Comparison of ENCODE assay signal across 1 cellular context in the genomic region with DNA sequence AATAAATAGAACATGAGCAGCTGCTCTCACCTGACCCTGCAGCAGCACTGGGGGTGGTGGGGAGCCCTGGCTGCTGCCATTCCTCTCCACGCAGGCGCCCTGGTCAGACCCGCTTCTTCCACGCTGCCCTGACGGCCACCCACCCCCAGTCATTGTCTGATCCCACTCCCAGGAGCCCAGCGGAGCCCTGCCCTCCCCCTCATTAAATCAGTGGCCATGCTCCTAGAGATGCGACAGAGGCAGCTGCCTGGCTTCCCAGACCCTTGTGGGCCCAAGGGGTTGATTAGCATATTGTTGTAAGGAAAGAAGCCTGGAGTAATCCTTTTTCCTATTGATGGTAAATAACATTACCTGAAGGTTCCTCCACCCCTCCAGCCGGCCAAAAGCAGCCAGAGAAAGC.
TF ChIP-seq lines count a peak whose summit lies in the region.

No MANE protein-coding gene starts in this region.

TF ChIP-seq in GM23338, 12 proteins besides CTCF, POLR2A, EP300 and RAD21 (continued from another document):
- TF ChIP-seq, protein P1, sequence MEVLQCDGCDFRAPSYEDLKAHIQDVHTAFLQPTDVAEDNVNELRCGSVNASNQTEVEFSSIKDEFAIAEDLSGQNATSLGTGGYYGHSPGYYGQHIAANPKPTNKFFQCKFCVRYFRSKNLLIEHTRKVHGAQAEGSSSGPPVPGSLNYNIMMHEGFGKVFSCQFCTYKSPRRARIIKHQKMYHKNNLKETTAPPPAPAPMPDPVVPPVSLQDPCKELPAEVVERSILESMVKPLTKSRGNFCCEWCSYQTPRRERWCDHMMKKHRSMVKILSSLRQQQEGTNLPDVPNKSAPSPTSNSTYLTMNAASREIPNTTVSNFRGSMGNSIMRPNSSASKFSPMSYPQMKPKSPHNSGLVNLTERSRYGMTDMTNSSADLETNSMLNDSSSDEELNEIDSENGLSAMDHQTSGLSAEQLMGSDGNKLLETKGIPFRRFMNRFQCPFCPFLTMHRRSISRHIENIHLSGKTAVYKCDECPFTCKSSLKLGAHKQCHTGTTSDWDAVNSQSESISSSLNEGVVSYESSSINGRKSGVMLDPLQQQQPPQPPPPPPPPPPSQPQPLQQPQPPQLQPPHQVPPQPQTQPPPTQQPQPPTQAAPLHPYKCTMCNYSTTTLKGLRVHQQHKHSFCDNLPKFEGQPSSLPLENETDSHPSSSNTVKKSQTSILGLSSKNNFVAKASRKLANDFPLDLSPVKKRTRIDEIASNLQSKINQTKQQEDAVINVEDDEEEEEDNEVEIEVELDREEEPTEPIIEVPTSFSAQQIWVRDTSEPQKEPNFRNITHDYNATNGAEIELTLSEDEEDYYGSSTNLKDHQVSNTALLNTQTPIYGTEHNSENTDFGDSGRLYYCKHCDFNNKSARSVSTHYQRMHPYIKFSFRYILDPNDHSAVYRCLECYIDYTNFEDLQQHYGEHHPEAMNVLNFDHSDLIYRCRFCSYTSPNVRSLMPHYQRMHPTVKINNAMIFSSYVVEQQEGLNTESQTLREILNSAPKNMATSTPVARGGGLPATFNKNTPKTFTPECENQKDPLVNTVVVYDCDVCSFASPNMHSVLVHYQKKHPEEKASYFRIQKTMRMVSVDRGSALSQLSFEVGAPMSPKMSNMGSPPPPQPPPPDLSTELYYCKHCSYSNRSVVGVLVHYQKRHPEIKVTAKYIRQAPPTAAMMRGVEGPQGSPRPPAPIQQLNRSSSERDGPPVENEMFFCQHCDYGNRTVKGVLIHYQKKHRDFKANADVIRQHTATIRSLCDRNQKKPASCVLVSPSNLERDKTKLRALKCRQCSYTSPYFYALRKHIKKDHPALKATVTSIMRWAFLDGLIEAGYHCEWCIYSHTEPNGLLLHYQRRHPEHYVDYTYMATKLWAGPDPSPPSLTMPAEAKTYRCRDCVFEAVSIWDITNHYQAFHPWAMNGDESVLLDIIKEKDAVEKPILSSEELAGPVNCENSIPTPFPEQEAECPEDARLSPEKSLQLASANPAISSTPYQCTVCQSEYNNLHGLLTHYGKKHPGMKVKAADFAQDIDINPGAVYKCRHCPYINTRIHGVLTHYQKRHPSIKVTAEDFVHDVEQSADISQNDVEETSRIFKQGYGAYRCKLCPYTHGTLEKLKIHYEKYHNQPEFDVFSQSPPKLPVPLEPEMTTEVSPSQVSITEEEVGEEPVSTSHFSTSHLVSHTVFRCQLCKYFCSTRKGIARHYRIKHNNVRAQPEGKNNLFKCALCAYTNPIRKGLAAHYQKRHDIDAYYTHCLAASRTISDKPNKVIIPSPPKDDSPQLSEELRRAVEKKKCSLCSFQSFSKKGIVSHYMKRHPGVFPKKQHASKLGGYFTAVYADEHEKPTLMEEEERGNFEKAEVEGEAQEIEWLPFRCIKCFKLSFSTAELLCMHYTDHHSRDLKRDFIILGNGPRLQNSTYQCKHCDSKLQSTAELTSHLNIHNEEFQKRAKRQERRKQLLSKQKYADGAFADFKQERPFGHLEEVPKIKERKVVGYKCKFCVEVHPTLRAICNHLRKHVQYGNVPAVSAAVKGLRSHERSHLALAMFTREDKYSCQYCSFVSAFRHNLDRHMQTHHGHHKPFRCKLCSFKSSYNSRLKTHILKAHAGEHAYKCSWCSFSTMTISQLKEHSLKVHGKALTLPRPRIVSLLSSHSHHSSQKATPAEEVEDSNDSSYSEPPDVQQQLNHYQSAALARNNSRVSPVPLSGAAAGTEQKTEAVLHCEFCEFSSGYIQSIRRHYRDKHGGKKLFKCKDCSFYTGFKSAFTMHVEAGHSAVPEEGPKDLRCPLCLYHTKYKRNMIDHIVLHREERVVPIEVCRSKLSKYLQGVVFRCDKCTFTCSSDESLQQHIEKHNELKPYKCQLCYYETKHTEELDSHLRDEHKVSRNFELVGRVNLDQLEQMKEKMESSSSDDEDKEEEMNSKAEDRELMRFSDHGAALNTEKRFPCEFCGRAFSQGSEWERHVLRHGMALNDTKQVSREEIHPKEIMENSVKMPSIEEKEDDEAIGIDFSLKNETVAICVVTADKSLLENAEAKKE (CRISPR knock-in tag; IDR thresholded peaks at IDR 0.05), result no peak
- TF ChIP-seq ZNF114 (CRISPR knock-in tag; IDR thresholded peaks at IDR 0.05), result no peak
- TF ChIP-seq, protein P2, sequence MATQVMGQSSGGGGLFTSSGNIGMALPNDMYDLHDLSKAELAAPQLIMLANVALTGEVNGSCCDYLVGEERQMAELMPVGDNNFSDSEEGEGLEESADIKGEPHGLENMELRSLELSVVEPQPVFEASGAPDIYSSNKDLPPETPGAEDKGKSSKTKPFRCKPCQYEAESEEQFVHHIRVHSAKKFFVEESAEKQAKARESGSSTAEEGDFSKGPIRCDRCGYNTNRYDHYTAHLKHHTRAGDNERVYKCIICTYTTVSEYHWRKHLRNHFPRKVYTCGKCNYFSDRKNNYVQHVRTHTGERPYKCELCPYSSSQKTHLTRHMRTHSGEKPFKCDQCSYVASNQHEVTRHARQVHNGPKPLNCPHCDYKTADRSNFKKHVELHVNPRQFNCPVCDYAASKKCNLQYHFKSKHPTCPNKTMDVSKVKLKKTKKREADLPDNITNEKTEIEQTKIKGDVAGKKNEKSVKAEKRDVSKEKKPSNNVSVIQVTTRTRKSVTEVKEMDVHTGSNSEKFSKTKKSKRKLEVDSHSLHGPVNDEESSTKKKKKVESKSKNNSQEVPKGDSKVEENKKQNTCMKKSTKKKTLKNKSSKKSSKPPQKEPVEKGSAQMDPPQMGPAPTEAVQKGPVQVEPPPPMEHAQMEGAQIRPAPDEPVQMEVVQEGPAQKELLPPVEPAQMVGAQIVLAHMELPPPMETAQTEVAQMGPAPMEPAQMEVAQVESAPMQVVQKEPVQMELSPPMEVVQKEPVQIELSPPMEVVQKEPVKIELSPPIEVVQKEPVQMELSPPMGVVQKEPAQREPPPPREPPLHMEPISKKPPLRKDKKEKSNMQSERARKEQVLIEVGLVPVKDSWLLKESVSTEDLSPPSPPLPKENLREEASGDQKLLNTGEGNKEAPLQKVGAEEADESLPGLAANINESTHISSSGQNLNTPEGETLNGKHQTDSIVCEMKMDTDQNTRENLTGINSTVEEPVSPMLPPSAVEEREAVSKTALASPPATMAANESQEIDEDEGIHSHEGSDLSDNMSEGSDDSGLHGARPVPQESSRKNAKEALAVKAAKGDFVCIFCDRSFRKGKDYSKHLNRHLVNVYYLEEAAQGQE (IDR thresholded peaks at IDR 0.05; ENCODE audit: unreplicated experiment), result no peak
- no peak for TF ChIP-seq EZH2phosphoT487 (IDR thresholded peaks at IDR 0.05; ENCODE audit: unreplicated experiment)
- no peak for TF ChIP-seq ZNF331 (CRISPR knock-in tag; IDR thresholded peaks at IDR 0.05; ENCODE audit: low read depth)
- TF ChIP-seq ETS1 (IDR thresholded peaks at IDR 0.05), result no peak
- TF ChIP-seq JUNB (IDR thresholded peaks at IDR 0.05; ENCODE audit: unreplicated experiment), result no peak
- no peak for TF ChIP-seq EZH2 (IDR thresholded peaks at IDR 0.05; ENCODE audit: low read depth, unreplicated experiment)
